In genomic region chr20:31594558-31595379, GRCh38 we compare ENCODE assay signal across 12 cellular contexts. TPM values are rescaled to one million over a fixed set of nuclear protein-coding genes. Genes with fewer than 3 reads are reported as not detected.
DNase-seq lines count a peak whose midpoint lies in the region; ATAC-seq and TF ChIP-seq lines count a peak whose summit lies in the region.
"Had no signal": no experiment of that assay in that cellular context is flagged by ENCODE, and none has a peak within 500 bp of the region (broad histone marks: within the 10 kb centered on the region; RNA-seq: fewer than 3 reads in every experiment).

No MANE protein-coding gene starts in this region.

- in situ Hi-C loops in GM23248 (cut with MboI), result no loop called here
- in situ Hi-C loops in brain microvascular endothelial cell (cut with HindIII; ENCODE audit: low pct_ligation_motif_present, low sequenced_read_pairs), result no loop called here

- no peak for DNase-seq in GM23248
- peak; percentile 79 for DNase-seq in WTC11 (ENCODE audit: low spot score)
- peak; percentile 67 to 86 for DNase-seq in heart right ventricle
- no peak for DNase-seq in brain microvascular endothelial cell
- no peak for DNase-seq in posterior vena cava (ENCODE audit: low spot score)
- DNase-seq: activated CD4-positive, alpha-beta T cell treated with anti-CD3 and anti-CD28 coated beads, Interleukin-2, amount 10 ng/mL, durations not matched to agents 7 days and 5 days; Kasumi-1; stimulated activated naive CD4-positive, alpha-beta T cell treated with Interleukin-2 at 50 U/mL for 16 hours had no signal

- peaks cover 49% of the 10 kb centered on the region for H3K4me1 Mint-ChIP-seq in WTC11
- H3K4me1 Mint-ChIP-seq: activated CD4-positive, alpha-beta T cell treated with anti-CD3 and anti-CD28 coated beads, Interleukin-2, amount 10 ng/mL, durations not matched to agents 7 days and 5 days had no signal

- no peaks in the 10 kb centered on the region for H3K9me3 Mint-ChIP-seq in WTC11
- H3K9me3 Mint-ChIP-seq: activated CD4-positive, alpha-beta T cell treated with anti-CD3 and anti-CD28 coated beads, Interleukin-2, amount 10 ng/mL, durations not matched to agents 7 days and 5 days had no signal

- H3K36me3 Mint-ChIP-seq in WTC11, result no peaks in the 10 kb centered on the region

- CTCF ChIA-PET in WTC11 (lab: Charles Lee), result interaction anchor here (0.8 to 5.7 kb wide), 12 partner anchors 9 to 129 kb away, joined by 3 to 62 read pairs (median 6); partner anchors contain the start of gene ID1

- H3K27ac ChIP-seq in GM23248, result peak overlapping the region; percentile 96
- peak overlapping the region; percentile 70 to 98 (median 89) for H3K27ac ChIP-seq in heart right ventricle
- H3K27ac ChIP-seq in parathyroid adenoma, result peak overlapping the region; percentile 70
- no peak overlapping the region for H3K27ac ChIP-seq in brain microvascular endothelial cell

- H3K4me3 ChIP-seq in GM23248, result 0 out of 2 replicates have a peak overlapping the region, but pooled peaks have one; percentile 1
- H3K4me3 ChIP-seq in heart right ventricle, result no peak overlapping the region
- no peak overlapping the region for H3K4me3 ChIP-seq in parathyroid adenoma (ENCODE audit: low read depth, low read length)
- H3K4me3 ChIP-seq in brain microvascular endothelial cell (ENCODE audit: low read depth, low read length), result no peak overlapping the region

- H3K79me2 ChIP-seq in GM23248 (ENCODE audit: insufficient read depth) (peaks cover 28% of the 10 kb centered on the region), parathyroid adenoma (no peaks in the 10 kb centered on the region)

- H3K27me3 Mint-ChIP-seq in WTC11 (ENCODE audit: low read depth), result no peaks in the 10 kb centered on the region
- H3K27me3 Mint-ChIP-seq: activated CD4-positive, alpha-beta T cell treated with anti-CD3 and anti-CD28 coated beads, Interleukin-2, amount 10 ng/mL, durations not matched to agents 7 days and 5 days had no signal

- no peaks in the 10 kb centered on the region for H3K36me3 ChIP-seq in GM23248 (ENCODE audit: low read depth)
- H3K36me3 ChIP-seq in heart right ventricle, result no peaks in the 10 kb centered on the region
- H3K36me3 ChIP-seq in parathyroid adenoma (ENCODE audit: control insufficient read depth, insufficient read depth, low read length), result no peaks in the 10 kb centered on the region
- H3K36me3 ChIP-seq in brain microvascular endothelial cell (replicated peaks), result no peaks in the 10 kb centered on the region

- H3K27me3 ChIP-seq in GM23248 (replicated peaks; ENCODE audit: insufficient read depth), result no peaks in the 10 kb centered on the region
- no peaks in the 10 kb centered on the region for H3K27me3 ChIP-seq in heart right ventricle
- H3K27me3 ChIP-seq in parathyroid adenoma (ENCODE audit: control insufficient read depth, insufficient read depth, low read length), result no peaks in the 10 kb centered on the region
- H3K27me3 ChIP-seq in brain microvascular endothelial cell (replicated peaks), result no peaks in the 10 kb centered on the region

- H3K9ac ChIP-seq in GM23248 (peak overlapping the region; percentile 83), parathyroid adenoma (no peak overlapping the region)

- peak overlapping the region; percentile 34 for H3K4me2 ChIP-seq in GM23248 (ENCODE audit: unreplicated experiment)
- no peak overlapping the region for H3K4me2 ChIP-seq in parathyroid adenoma (ENCODE audit: low read length)

- intact Hi-C loops in heart right ventricle (cut with DNase I), result loop anchor here in 2 of 10 donors (2.0 kb wide), 1 partner anchor 14 kb away; no protein-coding TSS in a partner anchor
- intact Hi-C loops in posterior vena cava (cut with DNase I), result loop anchor here in 1 of 2 donors (2.0 to 5.0 kb wide), 2 partner anchors 22 to 758 kb away; no protein-coding TSS in a partner anchor

- peaks cover 56% of the 10 kb centered on the region for H3F3A ChIP-seq in GM23248 (ENCODE audit: insufficient read depth)

- ATAC-seq in WTC11 (peak; percentile 24), heart right ventricle (peak; percentile 53 to 91 (median 79)), GM19324 (IDR thresholded peaks at IDR 0.05; ENCODE audit: low FRiP score, unreplicated experiment) (no peak), GM19395 (IDR thresholded peaks at IDR 0.05; ENCODE audit: unreplicated experiment) (no peak)

- H4K20me1 ChIP-seq in GM23248 (ENCODE audit: insufficient read depth), result no peaks in the 10 kb centered on the region

- no peaks in the 10 kb centered on the region for H3K9me3 ChIP-seq in GM23248 (ENCODE audit: low read depth)
- no peaks in the 10 kb centered on the region for H3K9me3 ChIP-seq in heart right ventricle
- no peaks in the 10 kb centered on the region for H3K9me3 ChIP-seq in parathyroid adenoma (ENCODE audit: control insufficient read depth, low read length)

- POLR2A ChIA-PET in WTC11 (lab: Charles Lee), result interaction anchor here (0.8 to 2.9 kb wide), 5 partner anchors 10 to 32 kb away, joined by 3 to 20 read pairs (median 7); partner anchors contain the start of gene ID1

- TF ChIP-seq CTCF in WTC11 (IDR thresholded peaks at IDR 0.05) (no peak), heart right ventricle (IDR thresholded peaks at IDR 0.05) (no peak), parathyroid adenoma (IDR thresholded peaks at IDR 0.05) (no peak), brain microvascular endothelial cell (IDR thresholded peaks at IDR 0.05; ENCODE audit: low read depth, low read length, missing control alignments) (no peak)

- H3K27ac Mint-ChIP-seq in WTC11, result peak overlapping the region; percentile 88

- H2AFZ ChIP-seq in GM23248 (no peak overlapping the region), parathyroid adenoma (no peak overlapping the region)

- WGBS in GM23248 (ENCODE audit: low coverage in 1 of 2, low lambda C conversion rate in 2 of 2, missing lambda C conversion rate in 2 of 2), 2 experiments, result 72 to 76% methylated on average over 11 of the region's 11 CpGs
- WGBS in heart right ventricle, 2 donors, result 69% methylated on average over 11 of the region's 11 CpGs

- no peak overlapping the region for H3K4me3 Mint-ChIP-seq in WTC11
- H3K4me3 Mint-ChIP-seq: activated CD4-positive, alpha-beta T cell treated with anti-CD3 and anti-CD28 coated beads, Interleukin-2, amount 10 ng/mL, durations not matched to agents 7 days and 5 days had no signal

- no peaks in the 10 kb centered on the region for H3K9me2 ChIP-seq in GM23248 (ENCODE audit: insufficient read depth)

- peaks cover 34% of the 10 kb centered on the region for H3K4me1 ChIP-seq in GM23248 (ENCODE audit: insufficient read depth)
- H3K4me1 ChIP-seq in heart right ventricle, result peaks cover 9 to 42% (median 24%) of the 10 kb centered on the region in 9 donors
- no peaks in the 10 kb centered on the region for H3K4me1 ChIP-seq in parathyroid adenoma

TF ChIP-seq in WTC11, 78 proteins besides CTCF, POLR2A, EP300 and RAD21:
- TF ChIP-seq, protein P1, sequence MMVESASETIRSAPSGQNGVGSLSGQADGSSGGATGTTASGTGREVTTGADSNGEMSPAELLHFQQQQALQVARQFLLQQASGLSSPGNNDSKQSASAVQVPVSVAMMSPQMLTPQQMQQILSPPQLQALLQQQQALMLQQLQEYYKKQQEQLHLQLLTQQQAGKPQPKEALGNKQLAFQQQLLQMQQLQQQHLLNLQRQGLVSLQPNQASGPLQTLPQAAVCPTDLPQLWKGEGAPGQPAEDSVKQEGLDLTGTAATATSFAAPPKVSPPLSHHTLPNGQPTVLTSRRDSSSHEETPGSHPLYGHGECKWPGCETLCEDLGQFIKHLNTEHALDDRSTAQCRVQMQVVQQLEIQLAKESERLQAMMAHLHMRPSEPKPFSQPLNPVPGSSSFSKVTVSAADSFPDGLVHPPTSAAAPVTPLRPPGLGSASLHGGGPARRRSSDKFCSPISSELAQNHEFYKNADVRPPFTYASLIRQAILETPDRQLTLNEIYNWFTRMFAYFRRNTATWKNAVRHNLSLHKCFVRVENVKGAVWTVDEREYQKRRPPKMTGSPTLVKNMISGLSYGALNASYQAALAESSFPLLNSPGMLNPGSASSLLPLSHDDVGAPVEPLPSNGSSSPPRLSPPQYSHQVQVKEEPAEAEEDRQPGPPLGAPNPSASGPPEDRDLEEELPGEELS (CRISPR knock-in tag; IDR thresholded peaks at IDR 0.05), result 0 out of 2 replicates have a peak, but pooled peaks have one; percentile 11
- TF ChIP-seq ZNF232 (CRISPR knock-in tag; IDR thresholded peaks at IDR 0.05) (no peak), NFE2L1 (CRISPR knock-in tag; IDR thresholded peaks at IDR 0.05) (0 out of 2 replicates have a peak, but pooled peaks have one; percentile 50)

RNA-seq across cellular contexts. Expression of gene ID1, which starts 10.3 kb away (rescaled TPM):
- total RNA-seq in GM23248 (2014; rRNA removed; shearing (Covaris generic)), result 583 and 780 TPM in 2 replicates
- polyA plus RNA-seq in GM23248 (2016; fragmentation: Nextera tagmentation; extraction: Ambion mirVana), result 248 TPM in 2 replicates
- 88.8 to 158 TPM (median 149 TPM) in 3 replicates for total RNA-seq in WTC11 (2021)
- 100 to 1,000 TPM in 7 of 10 donors, 10 to 100 TPM in 3; 42.8 to 204 (median 109) TPM for total RNA-seq in heart right ventricle
- 100 to 1,000 TPM; 230 to 551 TPM for polyA plus RNA-seq in heart right ventricle
- 100 to 1,000 TPM; 117 to 145 TPM for total RNA-seq in posterior vena cava

RNA-seq across cellular contexts. Expression of gene COX4I2, which starts 42.9 kb away (rescaled TPM):
- total RNA-seq in GM23248 (2014; rRNA removed; shearing (Covaris generic)), result not detected in 2 replicates
- polyA plus RNA-seq in GM23248 (2016; fragmentation: Nextera tagmentation; extraction: Ambion mirVana) (not detected in 2 replicates), heart right ventricle (100 to 1,000 TPM in 1 of 2 donors, 10 to 100 TPM in 1; 30.4 to 103 TPM)
- total RNA-seq in WTC11 (2021) (0.44 TPM in 1 of 3 replicates, not detected in the others), heart right ventricle (10 to 100 TPM in 3 of 10 donors, 1 to 10 TPM in 7; 3.8 to 20.1 (median 7.5) TPM), posterior vena cava (1 to 10 TPM; 2.5 to 6.5 TPM)
- total RNA-seq: activated CD4-positive, alpha-beta T cell treated with anti-CD3 and anti-CD28 coated beads, Interleukin-2, amount 10 ng/mL, durations not matched to agents 7 days and 5 days; pulmonary artery endothelial cell had no signal

Comparison
In these comparisons a context has a peak if more than half of its experiments do, and no peak if none do; other contexts are left out.
1. DNase-seq: peak in WTC11 (single experiment) and heart right ventricle (2 of 2); none in GM23248 (single experiment), brain microvascular endothelial cell (single experiment) and posterior vena cava (single experiment).
2. ATAC-seq: peak in WTC11 (single experiment) and heart right ventricle (8 of 8); none in GM19324 (single experiment) and GM19395 (single experiment).